9 cellular contexts compared by ENCODE assay signal in the genomic region with DNA sequence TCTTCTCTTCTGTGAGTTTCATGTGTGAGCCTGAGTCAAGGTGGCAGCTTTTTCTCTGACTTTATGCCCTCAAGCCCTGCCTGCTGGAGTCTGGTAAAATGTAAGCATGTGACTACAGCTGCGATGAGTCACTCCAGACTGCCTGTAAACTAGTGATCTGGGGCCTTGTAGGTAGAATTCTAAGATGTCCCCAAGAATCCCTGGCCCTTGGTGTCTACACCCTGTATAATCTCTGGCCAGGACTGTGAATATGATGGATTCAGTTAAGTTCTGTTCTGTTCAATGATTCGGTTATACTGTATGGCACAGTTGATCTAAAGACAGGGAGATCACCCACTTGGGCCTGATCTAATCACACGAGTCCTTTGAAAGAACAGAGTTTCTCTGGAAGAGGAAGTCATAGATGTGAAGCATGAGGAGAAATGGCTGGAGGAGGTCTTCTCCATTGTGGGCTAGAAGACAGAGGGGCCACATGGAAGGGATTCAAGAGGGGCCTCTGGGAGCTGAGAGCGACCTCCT. TPM values are rescaled to one million over a fixed set of nuclear protein-coding genes. Genes with fewer than 3 reads are reported as not detected.
DNase-seq lines count a peak whose midpoint lies in the region; ATAC-seq and TF ChIP-seq lines count a peak whose summit lies in the region.
"Had no signal": no experiment of that assay in that cellular context is flagged by ENCODE, and none has a peak within 500 bp of the region (broad histone marks: within the 10 kb centered on the region; RNA-seq: fewer than 3 reads in every experiment).

No MANE protein-coding gene starts in this region.

- 100% methylated on average over 1 of the region's 4 CpGs; no CpG with 5 or more reads in 1 of the 2 experiments for WGBS in IMR-90 (ENCODE audit: extremely low coverage in 2 of 2, insufficient read length in 1 of 2), 2 experiments

- TF ChIP-seq POLR2A in IMR-90 (IDR thresholded peaks at IDR 0.05; ENCODE audit: low read depth, low read length) = no peak
- no peak for TF ChIP-seq POLR2A in uterus (IDR thresholded peaks at IDR 0.05)

- no peaks in the 10 kb centered on the region for H3K9me1 ChIP-seq in IMR-90 (ENCODE audit: insufficient read depth, low read length)

- H2BK120ac ChIP-seq in IMR-90 (ENCODE audit: low read depth, low read length) = no peak overlapping the region

- POLR2A ChIA-PET in IMR-90 (lab: Charles Lee; ENCODE audit: unreplicated experiment) = no interaction called here

- H3K23ac ChIP-seq in IMR-90 (ENCODE audit: low read depth, low read length) = no peak overlapping the region

- H3K14ac ChIP-seq in IMR-90 (replicated peaks; ENCODE audit: low read depth, low read length) = no peak overlapping the region

- dilution Hi-C loops in IMR-90 (cut with HindIII; ENCODE audit: low sequenced_read_pairs, unreplicated experiment) = no loop called here

- H2AK5ac ChIP-seq in IMR-90 (ENCODE audit: low read depth, low read length) = no peak overlapping the region

- intact Hi-C loops in IMR-90 (cut with micrococcal nuclease) (no loop called here), mucosa of descending colon (cut with DNase I, micrococcal nuclease) (no loop called here), uterus (cut with DNase I; ENCODE audit: low total_unique reads) (no loop called here)

- no peak overlapping the region for H2BK15ac ChIP-seq in IMR-90 (ENCODE audit: low read depth, low read length)

- no peak overlapping the region for H2BK5ac ChIP-seq in IMR-90 (ENCODE audit: low read depth, low read length, poor library complexity, severe bottlenecking)

- no peak overlapping the region for H3K9ac ChIP-seq in IMR-90 (ENCODE audit: low read depth, low read length)

- ATAC-seq in IMR-90 (ENCODE audit: low read depth) (peak; percentile 96), mucosa of descending colon (peak; percentile 85), HG03439 (IDR thresholded peaks at IDR 0.05; ENCODE audit: unreplicated experiment) (no peak)

- BruUV-seq in IMR-90 (replicated peaks; lab: Mats Ljungman, UMichigan) = no TSS peak

- peak overlapping the region; percentile 23; the same call in 1 of the 2 replicates for H3K4me2 ChIP-seq in IMR-90 (ENCODE audit: low read depth, low read length)

- no peak overlapping the region for H2BK20ac ChIP-seq in IMR-90 (ENCODE audit: low read depth, low read length)

- no peaks in the 10 kb centered on the region; the same call in 1 of the 2 replicates for H3K36me3 ChIP-seq in IMR-90 (ENCODE audit: control insufficient read depth, insufficient read depth, low read length)
- H3K36me3 ChIP-seq in mucosa of descending colon (ENCODE audit: low read depth) = no peaks in the 10 kb centered on the region
- H3K36me3 ChIP-seq in uterus = no peaks in the 10 kb centered on the region

- H2AK9ac ChIP-seq in IMR-90 (replicated peaks; ENCODE audit: low read depth, low read length, poor library complexity) = peak overlapping the region; percentile 59

- TF ChIP-seq CTCF in IMR-90 (conservative IDR thresholded peaks at IDR 0.05; ENCODE audit: low read depth, low read length) (no peak), astrocyte of the cerebellum (IDR thresholded peaks at IDR 0.05; ENCODE audit: low read depth, low read length, missing control alignments) (no peak), mucosa of descending colon (IDR thresholded peaks at IDR 0.05) (no peak), uterus (IDR thresholded peaks at IDR 0.05) (no peak)

- no peaks in the 10 kb centered on the region for H4K20me1 ChIP-seq in IMR-90 (ENCODE audit: insufficient read depth, low read length)

- no peak overlapping the region for H2AFZ ChIP-seq in IMR-90 (replicated peaks; ENCODE audit: low read length, poor library complexity)

- H3K56ac ChIP-seq in IMR-90 (ENCODE audit: extremely low read depth, insufficient read depth, low read length) = no peak overlapping the region

- DNase-seq in Caki2 (ENCODE audit: low read depth) (peak; percentile 66), IMR-90 (peak; percentile 84), astrocyte of the cerebellum (ENCODE audit: low read depth) (peak; percentile 22), mucosa of descending colon (peak in 1 of 3 donors; percentile 57), uterus (no peak), NCI-H2029 treated with DMSO at 0.1 percent for 48 hours (lab: John Stamatoyannopoulos, UW) (no peak), NCI-H1092 treated with DMSO at 0.1 percent for 48 hours (lab: John Stamatoyannopoulos, UW) (no peak)
- DNase-seq: NCI-H69 had no signal

- H3K4me3 ChIP-seq in IMR-90 (ENCODE audit: insufficient read depth, low read depth, low read length) (no peak overlapping the region), astrocyte of the cerebellum (ENCODE audit: low read depth, low read length) (no peak overlapping the region), mucosa of descending colon (no peak overlapping the region), uterus (no peak overlapping the region)

- H3K27ac ChIP-seq in IMR-90 (ENCODE audit: insufficient read depth, low read length) (peak overlapping the region; percentile 32; the same call in 1 of the 2 replicates), uterus (no peak overlapping the region)

- no peak overlapping the region for H4K91ac ChIP-seq in IMR-90 (ENCODE audit: insufficient read depth, low read depth, low read length)

- peak overlapping the region in 1 of 2 experiments; percentile 61; a peak in 1 of 4 replicates for H4K8ac ChIP-seq in IMR-90 (ENCODE audit: low read depth in 2 of 2, low read length in 2 of 2)

- H3K4me1 ChIP-seq in IMR-90 (ENCODE audit: control insufficient read depth, insufficient read depth, low read length) (peaks cover 14% of the 10 kb centered on the region; the same call in 1 of the 2 replicates), mucosa of descending colon (ENCODE audit: low read depth) (peaks cover 20% of the 10 kb centered on the region), uterus (no peaks in the 10 kb centered on the region)

- TF ChIP-seq RAD21 in IMR-90 (IDR thresholded peaks at IDR 0.05; ENCODE audit: low read length) = no peak

- H3K18ac ChIP-seq in IMR-90 (ENCODE audit: low read depth, low read length) = peak overlapping the region; percentile 49

- H3K27me3 ChIP-seq in IMR-90 (ENCODE audit: control insufficient read depth, insufficient read depth, low read length) (no peaks in the 10 kb centered on the region; the same call in 1 of the 2 replicates), uterus (no peaks in the 10 kb centered on the region)

- no peak overlapping the region for H3K4ac ChIP-seq in IMR-90 (ENCODE audit: low read depth, low read length)

- H3K79me1 ChIP-seq in IMR-90 (ENCODE audit: low read depth in 1 of 2, low read length in 2 of 2) = no peaks in the 10 kb centered on the region

- CTCF ChIA-PET in IMR-90 (lab: Yijun Ruan, JAX) = no interaction called here

- peak overlapping the region; percentile 82 for H4K5ac ChIP-seq in IMR-90 (ENCODE audit: low read depth, low read length)

- no peaks in the 10 kb centered on the region for H3K9me3 ChIP-seq in IMR-90 (ENCODE audit: control insufficient read depth, insufficient read depth, low read length)
- H3K9me3 ChIP-seq in mucosa of descending colon = no peaks in the 10 kb centered on the region
- no peaks in the 10 kb centered on the region for H3K9me3 ChIP-seq in uterus

- in situ Hi-C loops in Caki2 (cut with HindIII; ENCODE audit: low pct_unique_long_range_greater_than_20kb, low sequenced_read_pairs) = no loop called here
- in situ Hi-C loops in IMR-90 (cut with MboI; ENCODE audit: low sequenced_read_pairs) = no loop called here
- in situ Hi-C loops in astrocyte of the cerebellum (cut with HindIII; ENCODE audit: low sequenced_read_pairs) = no loop called here

TF ChIP-seq in IMR-90, 13 proteins besides CTCF, POLR2A, EP300 and RAD21:
- TF ChIP-seq FOS (IDR thresholded peaks at IDR 0.05; ENCODE audit: low read depth, low read length) (peak; percentile 71), MAFK (IDR thresholded peaks at IDR 0.05; ENCODE audit: low read depth, low read length) (no peak), BHLHE40 (IDR thresholded peaks at IDR 0.05; ENCODE audit: low read depth, low read length) (peak; percentile 39; the same call in 1 of the 2 replicates), SMC3 (IDR thresholded peaks at IDR 0.05; ENCODE audit: low read depth, low read length) (no peak)
- TF ChIP-seq, protein P1, sequence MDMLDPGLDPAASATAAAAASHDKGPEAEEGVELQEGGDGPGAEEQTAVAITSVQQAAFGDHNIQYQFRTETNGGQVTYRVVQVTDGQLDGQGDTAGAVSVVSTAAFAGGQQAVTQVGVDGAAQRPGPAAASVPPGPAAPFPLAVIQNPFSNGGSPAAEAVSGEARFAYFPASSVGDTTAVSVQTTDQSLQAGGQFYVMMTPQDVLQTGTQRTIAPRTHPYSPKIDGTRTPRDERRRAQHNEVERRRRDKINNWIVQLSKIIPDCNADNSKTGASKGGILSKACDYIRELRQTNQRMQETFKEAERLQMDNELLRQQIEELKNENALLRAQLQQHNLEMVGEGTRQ (IDR thresholded peaks at IDR 0.05; ENCODE audit: low read depth, low read length) = peak; percentile 55; the same call in 1 of the 2 replicates

RNA-seq across cellular contexts. Expression of a gene that starts 29.8 kb away (rescaled TPM):
- not detected in 2 replicates for total RNA-seq in Caki2 (2014; rRNA removed; shearing (Covaris generic); ENCODE audit: low replicate concordance)
- total RNA-seq in IMR-90 (2012; rRNA removed) = not detected in 2 replicates
- not detected in 2 replicates for polyA plus RNA-seq in IMR-90 (2012; rRNA removed)
- not detected in 2 replicates for polyA plus RNA-seq in IMR-90 (2012; cell fraction: cytosol; rRNA removed)
- not detected in 2 replicates for polyA plus RNA-seq in IMR-90 (2012; cell fraction: nucleus; rRNA removed; ENCODE audit: low replicate concordance)
- not detected for total RNA-seq in mucosa of descending colon
- total RNA-seq in uterus = not detected

Comparison
In these comparisons a context has a peak if more than half of its experiments do, and no peak if none do; other contexts are left out.
1. DNase-seq: peak in Caki2 (single experiment), IMR-90 (single experiment) and astrocyte of the cerebellum (single experiment); none in uterus (0 of 2), NCI-H2029 treated with DMSO at 0.1 percent for 48 hours (single experiment) and NCI-H1092 treated with DMSO at 0.1 percent for 48 hours (single experiment).